In the genomic region with DNA sequence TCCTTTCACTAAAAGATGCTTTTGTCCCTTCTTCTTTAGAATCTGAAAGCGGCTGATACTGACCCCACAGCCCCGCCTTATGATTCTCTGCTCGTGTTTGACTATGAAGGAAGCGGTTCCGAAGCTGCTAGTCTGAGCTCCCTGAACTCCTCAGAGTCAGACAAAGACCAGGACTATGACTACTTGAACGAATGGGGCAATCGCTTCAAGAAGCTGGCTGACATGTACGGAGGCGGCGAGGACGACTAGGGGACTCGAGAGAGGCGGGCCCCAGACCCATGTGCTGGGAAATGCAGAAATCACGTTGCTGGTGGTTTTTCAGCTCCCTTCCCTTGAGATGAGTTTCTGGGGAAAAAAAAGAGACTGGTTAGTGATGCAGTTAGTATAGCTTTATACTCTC, we compare ENCODE assay signal across 21 cellular contexts. TPM values are rescaled to one million over a fixed set of nuclear protein-coding genes. Genes with fewer than 3 reads are reported as not detected.
A peak's percentile ranks its signal among the peaks of the same experiment; 100 is the strongest.
DNase-seq lines count a peak whose midpoint lies in the region; ATAC-seq and TF ChIP-seq lines count a peak whose summit lies in the region.
"Had no signal": no experiment of that assay in that cellular context is flagged by ENCODE, and none has a peak within 500 bp of the region (broad histone marks: within the 10 kb centered on the region; RNA-seq: fewer than 3 reads in every experiment).

No MANE protein-coding gene starts in this region.

- H3K9me3 Mint-ChIP-seq in nephron progenitor cell, result no peaks in the 10 kb centered on the region
- H3K9me3 Mint-ChIP-seq: CD8-positive, alpha-beta T cell; HFFc6 had no signal

- H3K36me3 Mint-ChIP-seq in nephron progenitor cell (ENCODE audit: low read depth), result no peaks in the 10 kb centered on the region
- H3K36me3 Mint-ChIP-seq: CD8-positive, alpha-beta T cell had no signal

- TF ChIP-seq POLR2A in heart left ventricle (IDR thresholded peaks at IDR 0.05) (no peak), gastroesophageal sphincter (IDR thresholded peaks at IDR 0.05) (no peak)

- no peak overlapping the region for H3K4me3 ChIP-seq in right atrium auricular region
- H3K4me3 ChIP-seq in heart left ventricle, result no peak overlapping the region
- no peak overlapping the region for H3K4me3 ChIP-seq in gastroesophageal sphincter
- H3K4me3 ChIP-seq: BLaER1, GM12878, HAP-1 had no signal

- H3K4me1 ChIP-seq in right atrium auricular region, result no peaks in the 10 kb centered on the region
- no peaks in the 10 kb centered on the region for H3K4me1 ChIP-seq in heart left ventricle
- H3K4me1 ChIP-seq in gastroesophageal sphincter, result no peaks in the 10 kb centered on the region
- H3K4me1 ChIP-seq: BLaER1, HAP-1 had no signal

- no peak overlapping the region for H3K27ac ChIP-seq in right atrium auricular region
- H3K27ac ChIP-seq in heart left ventricle, result no peak overlapping the region
- no peak overlapping the region for H3K27ac ChIP-seq in gastroesophageal sphincter
- H3K27ac ChIP-seq: 22Rv1, BLaER1 had no signal

- ATAC-seq in heart left ventricle (no peak), left lobe of liver (no peak), gastroesophageal sphincter (no peak)
- ATAC-seq: CD8-positive, alpha-beta T cell; GM12878 had no signal

- H3K4me1 Mint-ChIP-seq in nephron progenitor cell, result no peaks in the 10 kb centered on the region
- H3K4me1 Mint-ChIP-seq: B cell; CD4-positive, CD25-positive, alpha-beta regulatory T cell had no signal

- H3K27me3 ChIP-seq in right atrium auricular region (no peaks in the 10 kb centered on the region), heart left ventricle (peaks cover 0 to 4% (median 0%) of the 10 kb centered on the region in 9 donors), gastroesophageal sphincter (no peaks in the 10 kb centered on the region)
- H3K27me3 ChIP-seq: BLaER1 had no signal

- H3K4me3 Mint-ChIP-seq in nephron progenitor cell, result no peak overlapping the region
- H3K4me3 Mint-ChIP-seq: B cell; CD8-positive, alpha-beta T cell; HFFc6 had no signal

- DNase-seq in activated CD8-positive, alpha-beta memory T cell treated with anti-CD3 and anti-CD28 coated beads, Interleukin-2, amount 50 U/mL, for 48 hours, result peak; percentile 35
- no peak for DNase-seq in activated CD8-positive, alpha-beta memory T cell treated with anti-CD3 and anti-CD28 coated beads, Interleukin-2, amount 50 U/mL, for 4 hours
- peak; percentile 43 for DNase-seq in right atrium auricular region (ENCODE audit: low spot score)
- no peak for DNase-seq in heart left ventricle
- peak; percentile 11 for DNase-seq in left lobe of liver (ENCODE audit: low spot score)
- no peak for DNase-seq in nephron progenitor cell
- DNase-seq in NCI-H1694 (lab: John Stamatoyannopoulos, UW), result no peak
- DNase-seq: CD4-positive, CD25-positive, alpha-beta regulatory T cell; CD8-positive, alpha-beta T cell; DMS 273 treated with DMSO at 0.1 percent for 48 hours; DMS79; EL; GDM1; GOT3; HFFc6 had no signal

- no peak for TF ChIP-seq EP300 in gastroesophageal sphincter (IDR thresholded peaks at IDR 0.05)

- H3K36me3 ChIP-seq in right atrium auricular region (no peaks in the 10 kb centered on the region), heart left ventricle (no peaks in the 10 kb centered on the region), gastroesophageal sphincter (no peaks in the 10 kb centered on the region)
- H3K36me3 ChIP-seq: BLaER1, HAP-1 had no signal

- H3K27ac Mint-ChIP-seq in nephron progenitor cell, result no peak overlapping the region
- H3K27ac Mint-ChIP-seq: B cell; CD4-positive, CD25-positive, alpha-beta regulatory T cell; CD8-positive, alpha-beta T cell; HFFc6 had no signal

- TF ChIP-seq CTCF in right atrium auricular region (IDR thresholded peaks at IDR 0.05) (no peak), heart left ventricle (IDR thresholded peaks at IDR 0.05) (no peak), nephron progenitor cell (IDR thresholded peaks at IDR 0.05) (no peak), gastroesophageal sphincter (IDR thresholded peaks at IDR 0.05) (no peak)

- WGBS in heart left ventricle, 4 donors, result 81 to 85% (median 82%) methylated on average over 14 of the region's 14 CpGs
- 79 to 98% methylated on average over 5 to 7 of the region's 14 CpGs for WGBS in gastroesophageal sphincter (ENCODE audit: low coverage in 1 of 2), 2 donors

- intact Hi-C loops in heart left ventricle (cut with DNase I), result no loop called here

- H3K9me3 ChIP-seq in right atrium auricular region (no peaks in the 10 kb centered on the region), heart left ventricle (no peaks in the 10 kb centered on the region), gastroesophageal sphincter (no peaks in the 10 kb centered on the region)
- H3K9me3 ChIP-seq: BLaER1, HAP-1 had no signal

- peaks cover 3% of the 10 kb centered on the region for H3K27me3 Mint-ChIP-seq in nephron progenitor cell (ENCODE audit: low read depth, poor library complexity)

RNA-seq across cellular contexts. Expression of a gene that starts 10.1 kb away (rescaled TPM):
- total RNA-seq in right atrium auricular region, result 10 to 100 TPM in 1 of 2 donors, 1 to 10 TPM in 1; 6.4 to 10.9 TPM
- total RNA-seq in heart left ventricle, result 10 to 100 TPM in 2 of 9 donors, 1 to 10 TPM in 7; 5.5 to 14.1 (median 8.9) TPM
- polyA plus RNA-seq in heart left ventricle, result 1 to 10 TPM; 1.8 to 7.5 TPM
- 12.2 TPM for total RNA-seq in left lobe of liver
- 10 to 100 TPM; 19.5 to 29.7 (median 21.0) TPM for total RNA-seq in gastroesophageal sphincter

Comparison
In these comparisons a context has a peak if more than half of its experiments do, and no peak if none do; other contexts are left out.
1. DNase-seq: peak in activated CD8-positive, alpha-beta memory T cell treated with anti-CD3 and anti-CD28 coated beads, Interleukin-2, amount 50 U/mL, for 48 hours (single experiment), right atrium auricular region (single experiment) and left lobe of liver (single experiment); none in activated CD8-positive, alpha-beta memory T cell treated with anti-CD3 and anti-CD28 coated beads, Interleukin-2, amount 50 U/mL, for 4 hours (single experiment), heart left ventricle (0 of 5), nephron progenitor cell (single experiment) and NCI-H1694 (single experiment).